In the genomic region with DNA sequence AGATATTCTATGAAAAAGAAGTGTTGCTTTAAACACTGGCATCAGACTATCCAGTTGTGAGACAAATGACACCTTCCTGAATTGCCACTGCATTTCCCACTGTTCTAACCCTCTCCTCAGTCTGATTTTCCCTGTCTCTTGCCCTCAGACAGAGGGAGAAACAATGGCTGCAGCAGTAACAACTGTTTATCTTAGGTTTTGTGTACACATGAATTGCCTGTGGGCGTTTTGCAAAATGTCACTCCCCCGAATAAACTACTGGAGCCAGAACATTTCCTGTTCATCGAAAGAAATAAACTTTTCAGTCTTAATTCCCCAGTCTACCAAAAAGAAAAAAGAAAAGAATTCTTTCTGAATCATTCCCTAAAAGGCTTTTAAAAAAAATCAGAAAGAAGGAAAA, we compare ENCODE assay signal across 2 cellular contexts.
A peak's percentile ranks its signal among the peaks of the same experiment; 100 is the strongest.
TF ChIP-seq lines count a peak whose summit lies in the region.

No MANE protein-coding gene starts in this region.

TF ChIP-seq in WTC11, 78 proteins besides CTCF, POLR2A, EP300 and RAD21 (continued from another document):
- TF ChIP-seq, protein P1, sequence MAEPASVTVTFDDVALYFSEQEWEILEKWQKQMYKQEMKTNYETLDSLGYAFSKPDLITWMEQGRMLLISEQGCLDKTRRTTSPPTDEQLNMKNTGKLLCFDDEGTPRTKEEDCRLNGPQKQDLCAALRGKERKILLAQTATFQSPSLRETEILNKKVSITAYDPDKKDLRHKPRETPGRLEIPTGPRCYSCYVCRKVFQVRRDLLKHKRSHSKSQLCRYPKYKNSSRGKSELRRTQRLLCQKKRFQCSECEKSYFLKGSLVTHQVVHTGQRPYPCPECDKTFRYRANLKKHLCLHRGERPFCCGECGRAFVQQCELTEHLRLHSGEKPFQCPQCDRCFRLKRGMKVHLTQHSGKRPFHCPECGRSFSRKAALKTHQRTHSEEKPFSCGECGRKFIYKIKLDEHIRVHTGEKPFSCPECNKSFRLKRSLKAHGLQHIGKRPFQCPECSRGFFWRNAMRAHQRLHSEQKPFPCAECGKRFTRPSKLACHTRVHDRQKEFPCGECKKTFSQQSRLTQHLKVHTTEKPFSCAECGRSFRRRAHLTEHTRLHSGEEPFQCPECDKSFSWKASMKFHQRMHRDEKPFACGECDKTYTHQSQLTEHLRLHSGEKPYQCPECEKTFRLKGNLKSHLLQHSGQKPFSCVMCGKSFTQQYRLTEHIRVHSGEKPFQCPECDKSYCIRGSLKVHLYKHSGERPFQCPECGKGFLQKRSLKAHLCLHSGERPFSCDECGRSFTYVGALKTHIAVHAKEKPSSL (CRISPR knock-in tag; conservative IDR thresholded peaks at IDR 0.05): no peak
- TF ChIP-seq JAZF1 (CRISPR knock-in tag; IDR thresholded peaks at IDR 0.05) (no peak), ZNF423 (CRISPR knock-in tag; IDR thresholded peaks at IDR 0.05) (no peak), NFE2L1 (CRISPR knock-in tag; IDR thresholded peaks at IDR 0.05) (no peak), ZNF219 (CRISPR knock-in tag; IDR thresholded peaks at IDR 0.05; ENCODE audit: borderline replicate concordance) (no peak), ESRRA (CRISPR knock-in tag; IDR thresholded peaks at IDR 0.05; ENCODE audit: borderline replicate concordance) (no peak), RELA (CRISPR knock-in tag; IDR thresholded peaks at IDR 0.05; ENCODE audit: borderline replicate concordance) (no peak), ATF1 (CRISPR knock-in tag; IDR thresholded peaks at IDR 0.05) (no peak), CREM (CRISPR knock-in tag; IDR thresholded peaks at IDR 0.05) (no peak)
- TF ChIP-seq, protein P2, sequence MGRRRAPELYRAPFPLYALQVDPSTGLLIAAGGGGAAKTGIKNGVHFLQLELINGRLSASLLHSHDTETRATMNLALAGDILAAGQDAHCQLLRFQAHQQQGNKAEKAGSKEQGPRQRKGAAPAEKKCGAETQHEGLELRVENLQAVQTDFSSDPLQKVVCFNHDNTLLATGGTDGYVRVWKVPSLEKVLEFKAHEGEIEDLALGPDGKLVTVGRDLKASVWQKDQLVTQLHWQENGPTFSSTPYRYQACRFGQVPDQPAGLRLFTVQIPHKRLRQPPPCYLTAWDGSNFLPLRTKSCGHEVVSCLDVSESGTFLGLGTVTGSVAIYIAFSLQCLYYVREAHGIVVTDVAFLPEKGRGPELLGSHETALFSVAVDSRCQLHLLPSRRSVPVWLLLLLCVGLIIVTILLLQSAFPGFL (CRISPR knock-in tag; IDR thresholded peaks at IDR 0.05; ENCODE audit: borderline replicate concordance): no peak
- TF ChIP-seq, protein P3, sequence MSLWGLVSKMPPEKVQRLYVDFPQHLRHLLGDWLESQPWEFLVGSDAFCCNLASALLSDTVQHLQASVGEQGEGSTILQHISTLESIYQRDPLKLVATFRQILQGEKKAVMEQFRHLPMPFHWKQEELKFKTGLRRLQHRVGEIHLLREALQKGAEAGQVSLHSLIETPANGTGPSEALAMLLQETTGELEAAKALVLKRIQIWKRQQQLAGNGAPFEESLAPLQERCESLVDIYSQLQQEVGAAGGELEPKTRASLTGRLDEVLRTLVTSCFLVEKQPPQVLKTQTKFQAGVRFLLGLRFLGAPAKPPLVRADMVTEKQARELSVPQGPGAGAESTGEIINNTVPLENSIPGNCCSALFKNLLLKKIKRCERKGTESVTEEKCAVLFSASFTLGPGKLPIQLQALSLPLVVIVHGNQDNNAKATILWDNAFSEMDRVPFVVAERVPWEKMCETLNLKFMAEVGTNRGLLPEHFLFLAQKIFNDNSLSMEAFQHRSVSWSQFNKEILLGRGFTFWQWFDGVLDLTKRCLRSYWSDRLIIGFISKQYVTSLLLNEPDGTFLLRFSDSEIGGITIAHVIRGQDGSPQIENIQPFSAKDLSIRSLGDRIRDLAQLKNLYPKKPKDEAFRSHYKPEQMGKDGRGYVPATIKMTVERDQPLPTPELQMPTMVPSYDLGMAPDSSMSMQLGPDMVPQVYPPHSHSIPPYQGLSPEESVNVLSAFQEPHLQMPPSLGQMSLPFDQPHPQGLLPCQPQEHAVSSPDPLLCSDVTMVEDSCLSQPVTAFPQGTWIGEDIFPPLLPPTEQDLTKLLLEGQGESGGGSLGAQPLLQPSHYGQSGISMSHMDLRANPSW (CRISPR knock-in tag; conservative IDR thresholded peaks at IDR 0.05; ENCODE audit: low read depth): no peak
- TF ChIP-seq, protein P4, sequence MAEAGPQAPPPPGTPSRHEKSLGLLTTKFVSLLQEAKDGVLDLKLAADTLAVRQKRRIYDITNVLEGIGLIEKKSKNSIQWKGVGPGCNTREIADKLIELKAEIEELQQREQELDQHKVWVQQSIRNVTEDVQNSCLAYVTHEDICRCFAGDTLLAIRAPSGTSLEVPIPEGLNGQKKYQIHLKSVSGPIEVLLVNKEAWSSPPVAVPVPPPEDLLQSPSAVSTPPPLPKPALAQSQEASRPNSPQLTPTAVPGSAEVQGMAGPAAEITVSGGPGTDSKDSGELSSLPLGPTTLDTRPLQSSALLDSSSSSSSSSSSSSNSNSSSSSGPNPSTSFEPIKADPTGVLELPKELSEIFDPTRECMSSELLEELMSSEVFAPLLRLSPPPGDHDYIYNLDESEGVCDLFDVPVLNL (CRISPR knock-in tag; IDR thresholded peaks at IDR 0.05; ENCODE audit: borderline replicate concordance, low read depth): no peak

TF ChIP-seq in liver, 16 proteins besides CTCF, POLR2A, EP300 and RAD21 (continued from another document):
- TF ChIP-seq, protein P5, sequence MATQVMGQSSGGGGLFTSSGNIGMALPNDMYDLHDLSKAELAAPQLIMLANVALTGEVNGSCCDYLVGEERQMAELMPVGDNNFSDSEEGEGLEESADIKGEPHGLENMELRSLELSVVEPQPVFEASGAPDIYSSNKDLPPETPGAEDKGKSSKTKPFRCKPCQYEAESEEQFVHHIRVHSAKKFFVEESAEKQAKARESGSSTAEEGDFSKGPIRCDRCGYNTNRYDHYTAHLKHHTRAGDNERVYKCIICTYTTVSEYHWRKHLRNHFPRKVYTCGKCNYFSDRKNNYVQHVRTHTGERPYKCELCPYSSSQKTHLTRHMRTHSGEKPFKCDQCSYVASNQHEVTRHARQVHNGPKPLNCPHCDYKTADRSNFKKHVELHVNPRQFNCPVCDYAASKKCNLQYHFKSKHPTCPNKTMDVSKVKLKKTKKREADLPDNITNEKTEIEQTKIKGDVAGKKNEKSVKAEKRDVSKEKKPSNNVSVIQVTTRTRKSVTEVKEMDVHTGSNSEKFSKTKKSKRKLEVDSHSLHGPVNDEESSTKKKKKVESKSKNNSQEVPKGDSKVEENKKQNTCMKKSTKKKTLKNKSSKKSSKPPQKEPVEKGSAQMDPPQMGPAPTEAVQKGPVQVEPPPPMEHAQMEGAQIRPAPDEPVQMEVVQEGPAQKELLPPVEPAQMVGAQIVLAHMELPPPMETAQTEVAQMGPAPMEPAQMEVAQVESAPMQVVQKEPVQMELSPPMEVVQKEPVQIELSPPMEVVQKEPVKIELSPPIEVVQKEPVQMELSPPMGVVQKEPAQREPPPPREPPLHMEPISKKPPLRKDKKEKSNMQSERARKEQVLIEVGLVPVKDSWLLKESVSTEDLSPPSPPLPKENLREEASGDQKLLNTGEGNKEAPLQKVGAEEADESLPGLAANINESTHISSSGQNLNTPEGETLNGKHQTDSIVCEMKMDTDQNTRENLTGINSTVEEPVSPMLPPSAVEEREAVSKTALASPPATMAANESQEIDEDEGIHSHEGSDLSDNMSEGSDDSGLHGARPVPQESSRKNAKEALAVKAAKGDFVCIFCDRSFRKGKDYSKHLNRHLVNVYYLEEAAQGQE (IDR thresholded peaks at IDR 0.05): no peak
- no peak for TF ChIP-seq RXRA (IDR thresholded peaks at IDR 0.05)
- TF ChIP-seq, protein P6, sequence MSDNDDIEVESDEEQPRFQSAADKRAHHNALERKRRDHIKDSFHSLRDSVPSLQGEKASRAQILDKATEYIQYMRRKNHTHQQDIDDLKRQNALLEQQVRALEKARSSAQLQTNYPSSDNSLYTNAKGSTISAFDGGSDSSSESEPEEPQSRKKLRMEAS (IDR thresholded peaks at IDR 0.05): peak; percentile 15
- TF ChIP-seq NR2F2 (IDR thresholded peaks at IDR 0.05): no peak
- no peak for TF ChIP-seq JUND (IDR thresholded peaks at IDR 0.05)
- TF ChIP-seq HNF4A (conservative IDR thresholded peaks at IDR 0.05): no peak
- TF ChIP-seq GABPA (IDR thresholded peaks at IDR 0.05 in 1 of 2, conservative IDR thresholded peaks at IDR 0.05 in 1 of 2): no peak
- peak; percentile 86 for TF ChIP-seq FOXA2 (IDR thresholded peaks at IDR 0.05)
- peak; percentile 89 for TF ChIP-seq YY1 (IDR thresholded peaks at IDR 0.05)
- TF ChIP-seq HNF4G (IDR thresholded peaks at IDR 0.05): no peak
- TF ChIP-seq, protein P7, sequence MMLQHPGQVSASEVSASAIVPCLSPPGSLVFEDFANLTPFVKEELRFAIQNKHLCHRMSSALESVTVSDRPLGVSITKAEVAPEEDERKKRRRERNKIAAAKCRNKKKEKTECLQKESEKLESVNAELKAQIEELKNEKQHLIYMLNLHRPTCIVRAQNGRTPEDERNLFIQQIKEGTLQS (IDR thresholded peaks at IDR 0.05): no peak
- no peak for TF ChIP-seq SP1 (IDR thresholded peaks at IDR 0.05)
- TF ChIP-seq TAF1 (conservative IDR thresholded peaks at IDR 0.05): no peak
